ENCODE assay signal across 7 cellular contexts in the genomic region with DNA sequence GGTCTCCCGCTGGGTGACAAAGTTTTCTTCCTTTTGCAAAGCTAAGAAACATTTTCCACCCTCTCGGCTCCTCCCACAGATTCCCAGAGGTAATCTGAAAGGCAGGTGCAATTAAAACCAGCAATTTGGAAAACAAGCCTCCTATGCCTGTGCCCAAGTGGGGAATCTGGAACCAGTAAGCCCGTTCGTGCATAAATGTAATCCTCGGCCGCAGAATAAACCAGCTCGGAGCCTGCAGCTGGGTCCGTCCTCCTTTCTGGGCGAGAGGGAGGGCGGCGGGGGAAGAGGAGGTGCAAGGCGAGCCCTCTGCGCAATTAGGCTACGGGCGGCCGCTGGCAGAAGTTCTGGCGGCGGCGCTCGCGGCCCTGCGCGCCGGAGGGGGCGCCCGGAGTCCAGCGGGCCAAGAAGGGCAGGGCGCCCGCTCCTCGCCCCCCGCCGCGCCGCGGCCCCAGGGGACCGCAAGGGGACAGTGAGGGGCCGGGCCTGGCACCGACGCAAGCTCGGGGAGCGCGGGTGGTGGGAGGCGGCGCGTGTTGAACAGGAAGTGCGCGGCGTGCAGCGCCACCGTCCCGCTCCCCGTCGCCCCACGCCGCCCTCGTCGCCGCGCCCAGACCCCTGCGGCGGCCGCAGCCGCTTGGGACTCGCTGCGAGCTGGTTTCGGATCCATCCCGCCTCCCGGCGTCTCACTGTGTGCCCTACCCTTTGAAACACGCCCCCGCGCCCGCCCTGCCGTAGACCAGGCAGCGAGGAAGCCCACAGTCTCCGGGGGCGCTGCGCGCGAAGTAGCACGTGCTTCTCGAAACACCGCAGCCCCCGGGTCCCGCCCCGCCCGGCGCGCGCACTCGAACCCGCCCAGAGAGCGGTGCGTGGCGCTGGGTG. TPM values are rescaled to one million over a fixed set of nuclear protein-coding genes. Genes with fewer than 3 reads are reported as not detected.
A peak's percentile ranks its signal among the peaks of the same experiment; 100 is the strongest.
DNase-seq lines count a peak whose midpoint lies in the region; ATAC-seq and TF ChIP-seq lines count a peak whose summit lies in the region.

TSS of gene PRKAG2 (minus strand) at position 217 of the 879 bp plus-strand sequence. CDS start 495 bp downstream, outside the sequence.

- no peaks in the 10 kb centered on the region for H3K36me3 Mint-ChIP-seq in endothelial cell (ENCODE audit: low read depth, unreplicated experiment)

- peak; percentile 70 for ATAC-seq in GM18498 (IDR thresholded peaks at IDR 0.05; ENCODE audit: unreplicated experiment)
- ATAC-seq in HG02885 (IDR thresholded peaks at IDR 0.05; ENCODE audit: poor library complexity, unreplicated experiment), result peak; percentile 61

- H3K4me3 ChIP-seq in mucosa of stomach (ENCODE audit: low read length), result peak within 1 kb of the TSS; percentile 75

- H3K27me3 ChIP-seq in mucosa of stomach (ENCODE audit: control insufficient read depth, insufficient read depth, low read length), result no peaks in the 10 kb centered on the region

- peaks cover 3% of the 10 kb centered on the region for H3K4me1 Mint-ChIP-seq in endothelial cell (ENCODE audit: unreplicated experiment)

- no peaks in the 10 kb centered on the region for H3K36me3 ChIP-seq in mucosa of stomach (ENCODE audit: control insufficient read depth, insufficient read depth, low read length)

- no peak for TF ChIP-seq CTCF in endothelial cell (IDR thresholded peaks at IDR 0.05; ENCODE audit: unreplicated experiment)

- DNase-seq in NCI-H345 treated with DMSO at 0.1 percent for 48 hours (lab: John Stamatoyannopoulos, UW; ENCODE audit: unreplicated experiment) (peak; percentile 46), endothelial cell (ENCODE audit: low spot score) (peak; percentile 40)
- DNase-seq in activated CD8-positive, alpha-beta memory T cell treated with anti-CD3 and anti-CD28 coated beads, Interleukin-2, amount 50 U/mL, for 1 hour (ENCODE audit: extremely low read depth), result peak; percentile 46
- peak; percentile 65 for DNase-seq in stimulated activated CD8-positive, alpha-beta memory T cell treated with anti-CD3 and anti-CD28 coated beads, Interleukin-4, amount 100 ng/mL, for 24 hours (ENCODE audit: low read depth)

- peak within 1 kb of the TSS; percentile 77 for H3K27ac Mint-ChIP-seq in endothelial cell (ENCODE audit: unreplicated experiment)

- peaks cover 18% of the 10 kb centered on the region for H3K27me3 Mint-ChIP-seq in endothelial cell (ENCODE audit: unreplicated experiment)

- peak within 1 kb of the TSS; percentile 90 for H3K4me3 Mint-ChIP-seq in endothelial cell (ENCODE audit: unreplicated experiment)

- H3K9me3 Mint-ChIP-seq in endothelial cell (ENCODE audit: unreplicated experiment), result no peaks in the 10 kb centered on the region

- H3K9ac ChIP-seq in mucosa of stomach (ENCODE audit: low read length), result peak within 1 kb of the TSS; percentile 81

- no peaks in the 10 kb centered on the region for H3K9me3 ChIP-seq in mucosa of stomach (ENCODE audit: control insufficient read depth, low read length)

- H3K4me1 ChIP-seq in mucosa of stomach (ENCODE audit: control insufficient read depth, insufficient read depth, low read length), result peaks cover 22% of the 10 kb centered on the region

RNA-seq across cellular contexts. Expression of gene PRKAG2, which starts in this region (rescaled TPM):
- 16.0 TPM for total RNA-seq in endothelial cell (ENCODE audit: unreplicated experiment)

Comparison
In these comparisons a context has a peak if more than half of its experiments do, and no peak if none do; other contexts are left out.
1. Peak in every context shown above with its lines: DNase-seq, ATAC-seq and H3K4me3 ChIP-seq.